In the genomic region with DNA sequence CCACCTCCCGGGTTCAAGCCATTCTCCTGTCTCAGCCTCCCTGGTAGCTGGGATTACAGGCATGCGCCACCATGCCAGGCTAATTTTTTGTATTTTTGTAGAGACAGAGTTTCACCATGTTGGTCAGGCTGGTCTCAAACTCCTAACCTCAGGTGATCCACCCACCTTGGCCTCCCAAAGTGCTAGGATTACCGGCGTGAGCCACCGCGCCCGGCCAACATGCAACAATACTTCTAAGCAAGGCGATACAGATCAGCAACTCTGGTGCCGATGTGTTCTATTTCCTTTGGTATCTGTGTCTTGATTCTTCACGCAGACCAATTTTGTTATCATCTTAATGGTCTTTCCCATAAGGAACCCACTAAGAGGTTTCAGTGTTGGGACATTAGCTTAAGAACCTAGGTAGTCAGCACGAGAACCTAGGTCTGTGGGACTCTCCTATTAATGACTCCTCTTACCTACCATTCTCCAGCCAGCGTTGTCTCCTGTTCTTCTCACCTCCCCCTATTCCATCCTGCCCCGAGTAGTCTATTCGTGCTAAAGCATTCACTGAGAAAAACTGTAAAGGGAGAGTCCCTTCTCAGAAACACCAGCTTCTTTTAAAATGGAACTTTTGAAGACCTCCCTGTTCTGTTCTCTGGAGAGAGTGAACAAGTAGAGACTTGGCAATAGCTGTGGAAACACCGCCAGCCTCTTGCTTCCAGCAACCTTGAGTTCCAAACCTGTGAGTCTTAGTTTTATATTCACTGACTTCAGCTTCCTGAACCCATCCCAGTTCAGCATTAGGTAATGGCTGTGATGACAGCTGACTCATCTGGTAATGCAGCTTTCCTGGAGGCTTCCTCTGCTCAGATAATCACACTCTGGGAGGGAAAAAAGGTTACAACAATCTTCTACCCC, we compare ENCODE assay signal across 10 cellular contexts.
DNase-seq lines count a peak whose midpoint lies in the region; ATAC-seq and TF ChIP-seq lines count a peak whose summit lies in the region.
"Had no signal": no experiment of that assay in that cellular context is flagged by ENCODE, and none has a peak within 500 bp of the region (broad histone marks: within the 10 kb centered on the region; RNA-seq: fewer than 3 reads in every experiment).

No MANE protein-coding gene starts in this region.

- DNase-seq in A673 (ENCODE audit: low spot score) = peak; percentile 63
- peak; percentile 82 for DNase-seq in LoVo (ENCODE audit: low spot score)
- peak; percentile 64 for DNase-seq in endodermal cell
- no peak for DNase-seq in HAP-1 (ENCODE audit: low spot score in 2 of 2)
- no peak for DNase-seq in stimulated activated CD4-positive, alpha-beta T cell treated with anti-CD3 and anti-CD28 coated beads, Interleukin-4, amount 100 ng/mL, for 24 hours
- no peak for DNase-seq in NK-92 (lab: John Stamatoyannopoulos, UW; ENCODE audit: unreplicated experiment)
- DNase-seq: occipital lobe had no signal

- H3K27me3 Mint-ChIP-seq in endodermal cell (ENCODE audit: insufficient read depth) = peaks cover 3% of the 10 kb centered on the region

- POLR2A ChIA-PET in A673 (lab: Charles Lee; ENCODE audit: low non-redundant PET) = interaction anchor here (0.6 kb wide), 1 partner anchor 10 kb away, joined by 4 read pairs; no protein-coding TSS in a partner anchor

- H3K27ac Mint-ChIP-seq in endodermal cell = no peak overlapping the region

- H3K4me3 Mint-ChIP-seq in endodermal cell = no peak overlapping the region

- H3K4me3 ChIP-seq in A673 (ENCODE audit: low read depth, low read length, poor library complexity, severe bottlenecking) = no peak overlapping the region
- H3K4me3 ChIP-seq in endodermal cell (ENCODE audit: low read length) = no peak overlapping the region
- no peak overlapping the region for H3K4me3 ChIP-seq in mucosa of stomach (ENCODE audit: low read length)
- no peak overlapping the region for H3K4me3 ChIP-seq in HAP-1

- no peaks in the 10 kb centered on the region for H3K36me3 Mint-ChIP-seq in endodermal cell (ENCODE audit: low read depth)

- H3K27me3 ChIP-seq in A673 (replicated peaks; ENCODE audit: insufficient read depth, low read depth, low read length, poor library complexity) = no peaks in the 10 kb centered on the region
- H3K27me3 ChIP-seq in endodermal cell (ENCODE audit: control insufficient read depth, insufficient read depth, low read length, poor library complexity, severe bottlenecking) = no peaks in the 10 kb centered on the region
- no peaks in the 10 kb centered on the region for H3K27me3 ChIP-seq in mucosa of stomach (ENCODE audit: control insufficient read depth, insufficient read depth, low read length)
- no peaks in the 10 kb centered on the region for H3K27me3 ChIP-seq in HAP-1 (ENCODE audit: low read depth)

- no peaks in the 10 kb centered on the region for H3K4me1 ChIP-seq in A673 (ENCODE audit: insufficient read depth, low read length, poor library complexity, severe bottlenecking)
- peaks cover 11% of the 10 kb centered on the region for H3K4me1 ChIP-seq in endodermal cell (ENCODE audit: control insufficient read depth, insufficient read depth, low read length)
- H3K4me1 ChIP-seq in mucosa of stomach (ENCODE audit: control insufficient read depth, insufficient read depth, low read length) = peaks cover 16% of the 10 kb centered on the region
- H3K4me1 ChIP-seq in HAP-1 = no peaks in the 10 kb centered on the region

- ATAC-seq in HG02759 (IDR thresholded peaks at IDR 0.05; ENCODE audit: unreplicated experiment) = no peak

- CTCF ChIA-PET in A673 (lab: Charles Lee) = no interaction called here

- intact Hi-C loops in A673 (cut with micrococcal nuclease; ENCODE audit: unreplicated experiment) = no loop called here

- H3K27ac ChIP-seq in A673 (ENCODE audit: low read depth, low read length, poor library complexity, severe bottlenecking) = no peak overlapping the region
- H3K27ac ChIP-seq in endodermal cell (ENCODE audit: low read depth, low read length) = no peak overlapping the region
- H3K27ac ChIP-seq: HL-60 had no signal

- no peak for TF ChIP-seq CTCF in A673 (conservative IDR thresholded peaks at IDR 0.05; ENCODE audit: low read depth, low read length)
- no peak for TF ChIP-seq CTCF in endodermal cell (conservative IDR thresholded peaks at IDR 0.05)

- peaks cover 10% of the 10 kb centered on the region for H3K4me1 Mint-ChIP-seq in endodermal cell

- BruUV-seq in A673 (replicated peaks; lab: Mats Ljungman, UMichigan) = no TSS peak

- H3K36me3 ChIP-seq in A673 (ENCODE audit: insufficient read depth, low read length, poor library complexity, severe bottlenecking) (no peaks in the 10 kb centered on the region), endodermal cell (ENCODE audit: control insufficient read depth, insufficient read depth, low read length) (no peaks in the 10 kb centered on the region), mucosa of stomach (ENCODE audit: control insufficient read depth, insufficient read depth, low read length) (no peaks in the 10 kb centered on the region), HAP-1 (replicated peaks) (no peaks in the 10 kb centered on the region)

- in situ Hi-C loops in HAP-1 (cut with MboI; ENCODE audit: low sequenced_read_pairs) = no loop called here

- no peak overlapping the region for H3K9ac ChIP-seq in endodermal cell (ENCODE audit: extremely low read depth, low read length, poor library complexity, severe bottlenecking)
- peak overlapping the region; percentile 44 for H3K9ac ChIP-seq in mucosa of stomach (ENCODE audit: low read length)

- H3K9me3 Mint-ChIP-seq in endodermal cell = peaks cover 3% of the 10 kb centered on the region

- WGBS in endodermal cell (ENCODE audit: insufficient coverage in 1 of 2, insufficient read length in 1 of 2), 2 experiments = 88 to 91% methylated on average over 11 to 15 of the region's 15 CpGs

- H3K9me3 ChIP-seq in A673 (ENCODE audit: low read depth, low read length, poor library complexity, severe bottlenecking) (no peaks in the 10 kb centered on the region), endodermal cell (ENCODE audit: control insufficient read depth, low read length) (no peaks in the 10 kb centered on the region), mucosa of stomach (ENCODE audit: control insufficient read depth, low read length) (no peaks in the 10 kb centered on the region), HAP-1 (no peaks in the 10 kb centered on the region)

Comparison
In these comparisons a context has a peak if more than half of its experiments do, and no peak if none do; other contexts are left out.
1. DNase-seq: peak in A673 (single experiment), LoVo (single experiment) and endodermal cell (single experiment); none in HAP-1 (0 of 2), stimulated activated CD4-positive, alpha-beta T cell treated with anti-CD3 and anti-CD28 coated beads, Interleukin-4, amount 100 ng/mL, for 24 hours (single experiment) and NK-92 (single experiment).